8 cellular contexts compared by ENCODE assay signal in genomic region chr7:94003446-94004023, GRCh38. TPM values are rescaled to one million over a fixed set of nuclear protein-coding genes. Genes with fewer than 3 reads are reported as not detected.
A peak's percentile ranks its signal among the peaks of the same experiment; 100 is the strongest.
DNase-seq lines count a peak whose midpoint lies in the region; FAIRE-seq and TF ChIP-seq lines count a peak whose summit lies in the region.

No MANE protein-coding gene starts in this region.

- H3K9me3 ChIP-seq in stomach smooth muscle (ENCODE audit: control insufficient read depth in 2 of 2, low read length in 2 of 2): no peaks in the 10 kb centered on the region

- peak; percentile 14 for DNase-seq in activated CD4-positive, alpha-beta T cell treated with anti-CD3 and anti-CD28 coated beads for 48 hours
- DNase-seq in activated CD4-positive, alpha-beta T cell treated with anti-CD3 and anti-CD28 coated beads for 1 hour: no peak
- DNase-seq in HCEC 1CT (peak; percentile 3), M059J (ENCODE audit: low read depth) (peak; percentile 45), astrocyte of the spinal cord (ENCODE audit: low read depth, low spot score) (no peak)
- no peak for DNase-seq in effector CD4-positive, alpha-beta T cell

- peaks cover 4% of the 10 kb centered on the region for H3K4me1 ChIP-seq in stomach smooth muscle (ENCODE audit: control insufficient read depth, insufficient read depth, low read length)

- TF ChIP-seq CTCF in astrocyte of the spinal cord (IDR thresholded peaks at IDR 0.05; ENCODE audit: low read depth, low read length): no peak

- H3K4me3 ChIP-seq in astrocyte of the spinal cord (ENCODE audit: low read depth, low read length): peak overlapping the region; percentile 93
- H3K4me3 ChIP-seq in stomach smooth muscle (ENCODE audit: low read length in 2 of 2): peak overlapping the region; percentile 94 to 96

- peak overlapping the region; percentile 96 to 98 for H3K9ac ChIP-seq in stomach smooth muscle (ENCODE audit: low read length in 2 of 2)

- H3K27me3 ChIP-seq in stomach smooth muscle (ENCODE audit: control insufficient read depth in 1 of 2, insufficient read depth in 2 of 2, low read length in 2 of 2): no peaks in the 10 kb centered on the region

- H3K36me3 ChIP-seq in stomach smooth muscle (ENCODE audit: control insufficient read depth in 2 of 2, insufficient read depth in 2 of 2, low read length in 2 of 2): no peaks in the 10 kb centered on the region

- in situ Hi-C loops in astrocyte of the spinal cord (cut with HindIII; ENCODE audit: low sequenced_read_pairs): no loop called here

- peak; percentile 80 for FAIRE-seq in islet of Langerhans (lab: Jason Lieb, UNC)

- H3K27ac ChIP-seq in stomach smooth muscle (ENCODE audit: low read length): peak overlapping the region; percentile 84

RNA-seq across cellular contexts. Expression of gene BET1, which starts 0.6 kb away (rescaled TPM):
- 47.2 and 68.3 TPM in 2 replicates for total RNA-seq in M059J (2014; rRNA removed; shearing (Covaris generic))

Comparison
In these comparisons a context has a peak if more than half of its experiments do, and no peak if none do; other contexts are left out.
1. DNase-seq: peak in activated CD4-positive, alpha-beta T cell treated with anti-CD3 and anti-CD28 coated beads for 48 hours (single experiment), HCEC 1CT (single experiment) and M059J (single experiment); none in activated CD4-positive, alpha-beta T cell treated with anti-CD3 and anti-CD28 coated beads for 1 hour (single experiment), astrocyte of the spinal cord (single experiment) and effector CD4-positive, alpha-beta T cell (single experiment).